ENCODE assay signal across 8 cellular contexts in genomic region chr3:71585126-71585525, GRCh38. TPM values are rescaled to one million over a fixed set of nuclear protein-coding genes. Genes with fewer than 3 reads are reported as not detected.
DNase-seq lines count a peak whose midpoint lies in the region; ATAC-seq, FAIRE-seq and TF ChIP-seq lines count a peak whose summit lies in the region.

No MANE protein-coding gene starts in this region.

- ATAC-seq in activated CD8-positive, alpha-beta T cell treated with anti-CD3 and anti-CD28 coated beads for 36 hours, result no peak
- ATAC-seq in omental fat pad (ENCODE audit: low FRiP score) (no peak), HG03159 (IDR thresholded peaks at IDR 0.05; ENCODE audit: unreplicated experiment) (no peak)

- H3K27me3 ChIP-seq in suprapubic skin, result no peaks in the 10 kb centered on the region

- H3K27ac ChIP-seq in suprapubic skin, result peak overlapping the region; percentile 98

- no peak for DNase-seq in activated CD4-positive, alpha-beta T cell treated with anti-CD3 and anti-CD28 coated beads, Interleukin-2, amount 10 ng/mL, durations not matched to agents 7 days and 5 days
- DNase-seq in activated CD4-positive, alpha-beta T cell treated with anti-CD3 and anti-CD28 coated beads for 1 hour, result no peak
- peak; percentile 17 for DNase-seq in activated CD8-positive, alpha-beta T cell treated with anti-CD3 and anti-CD28 coated beads for 36 hours
- DNase-seq in immature natural killer cell, result peak in 2 of 3 donors; percentile 5 to 10
- no peak for DNase-seq in suprapubic skin (ENCODE audit: low spot score in 2 of 2)
- DNase-seq in omental fat pad (ENCODE audit: low spot score), result no peak
- no peak for DNase-seq in frontal cortex (ENCODE audit: low spot score in 2 of 2)

- peaks cover 10% of the 10 kb centered on the region for H3K4me1 ChIP-seq in suprapubic skin

- no peak for FAIRE-seq in frontal cortex (lab: Jason Lieb, UNC)

- H3K36me3 ChIP-seq in suprapubic skin, result no peaks in the 10 kb centered on the region

- H3K27ac Mint-ChIP-seq in activated CD4-positive, alpha-beta T cell treated with anti-CD3 and anti-CD28 coated beads, Interleukin-2, amount 10 ng/mL, durations not matched to agents 7 days and 5 days, result peak overlapping the region; percentile 87
- H3K27ac Mint-ChIP-seq in activated CD8-positive, alpha-beta T cell treated with anti-CD3 and anti-CD28 coated beads for 36 hours, result peak overlapping the region; percentile 92
- H3K27ac Mint-ChIP-seq in immature natural killer cell, result peak overlapping the region; percentile 78 to 93 (median 92)

- POLR2A ChIA-PET in activated CD4-positive, alpha-beta T cell treated with anti-CD3 and anti-CD28 coated beads, Interleukin-2, amount 10 ng/mL, durations not matched to agents 7 days and 5 days (lab: Charles Lee), result no interaction called here
- POLR2A ChIA-PET in activated CD8-positive, alpha-beta T cell treated with anti-CD3 and anti-CD28 coated beads for 36 hours (lab: Charles Lee), result interaction anchor here (0.7 to 4.8 kb wide), 15 partner anchors 89 to 531 kb away, joined by 3 to 74 read pairs (median 6); no protein-coding TSS in a partner anchor

- H3K4me1 Mint-ChIP-seq in activated CD4-positive, alpha-beta T cell treated with anti-CD3 and anti-CD28 coated beads, Interleukin-2, amount 10 ng/mL, durations not matched to agents 7 days and 5 days, result peaks cover 34% of the 10 kb centered on the region
- peaks cover 54% of the 10 kb centered on the region for H3K4me1 Mint-ChIP-seq in activated CD8-positive, alpha-beta T cell treated with anti-CD3 and anti-CD28 coated beads for 36 hours (ENCODE audit: low read depth)
- peaks cover 29 to 45% of the 10 kb centered on the region in 2 donors for H3K4me1 Mint-ChIP-seq in immature natural killer cell

- peak overlapping the region; percentile 75 for H3K4me3 Mint-ChIP-seq in activated CD4-positive, alpha-beta T cell treated with anti-CD3 and anti-CD28 coated beads, Interleukin-2, amount 10 ng/mL, durations not matched to agents 7 days and 5 days
- H3K4me3 Mint-ChIP-seq in activated CD8-positive, alpha-beta T cell treated with anti-CD3 and anti-CD28 coated beads for 36 hours, result peak overlapping the region; percentile 84
- peak overlapping the region; percentile 94 to 97 (median 96) for H3K4me3 Mint-ChIP-seq in immature natural killer cell

- no peak for TF ChIP-seq POLR2A in suprapubic skin (IDR thresholded peaks at IDR 0.05)

- intact Hi-C loops in activated CD8-positive, alpha-beta T cell treated with anti-CD3 and anti-CD28 coated beads for 36 hours (cut with micrococcal nuclease), result loop anchor here (2.0 to 10.0 kb wide), 4 partner anchors 190 to 580 kb away; no protein-coding TSS in a partner anchor

- CTCF ChIA-PET in activated CD4-positive, alpha-beta T cell treated with anti-CD3 and anti-CD28 coated beads, Interleukin-2, amount 10 ng/mL, durations not matched to agents 7 days and 5 days (lab: Charles Lee), result interaction anchor here (0.7 to 1.6 kb wide), 6 partner anchors 13 to 1046 kb away, joined by 3 read pairs; no protein-coding TSS in a partner anchor
- CTCF ChIA-PET in activated CD8-positive, alpha-beta T cell treated with anti-CD3 and anti-CD28 coated beads for 36 hours (lab: Charles Lee), result interaction anchor here (0.6 to 2.4 kb wide), 27 partner anchors 9 to 1034 kb away, joined by 3 to 13 read pairs (median 3); no protein-coding TSS in a partner anchor

- peak overlapping the region; percentile 83 for H3K4me3 ChIP-seq in suprapubic skin

- H3K9me3 ChIP-seq in suprapubic skin, result no peaks in the 10 kb centered on the region

- H3K36me3 Mint-ChIP-seq in activated CD4-positive, alpha-beta T cell treated with anti-CD3 and anti-CD28 coated beads, Interleukin-2, amount 10 ng/mL, durations not matched to agents 7 days and 5 days (ENCODE audit: low read depth), result no peaks in the 10 kb centered on the region
- H3K36me3 Mint-ChIP-seq in activated CD8-positive, alpha-beta T cell treated with anti-CD3 and anti-CD28 coated beads for 36 hours (ENCODE audit: low read depth), result peaks cover 12% of the 10 kb centered on the region
- no peaks in the 10 kb centered on the region for H3K36me3 Mint-ChIP-seq in immature natural killer cell

- no peaks in the 10 kb centered on the region for H3K9me3 Mint-ChIP-seq in activated CD4-positive, alpha-beta T cell treated with anti-CD3 and anti-CD28 coated beads, Interleukin-2, amount 10 ng/mL, durations not matched to agents 7 days and 5 days
- H3K9me3 Mint-ChIP-seq in activated CD8-positive, alpha-beta T cell treated with anti-CD3 and anti-CD28 coated beads for 36 hours, result no peaks in the 10 kb centered on the region
- H3K9me3 Mint-ChIP-seq in immature natural killer cell, result no peaks in the 10 kb centered on the region

- no peak for TF ChIP-seq CTCF in activated CD8-positive, alpha-beta T cell treated with anti-CD3 and anti-CD28 coated beads for 36 hours (IDR thresholded peaks at IDR 0.05)
- TF ChIP-seq CTCF in suprapubic skin (IDR thresholded peaks at IDR 0.05) (no peak), omental fat pad (IDR thresholded peaks at IDR 0.05) (no peak)

- TF ChIP-seq EP300 in suprapubic skin (IDR thresholded peaks at IDR 0.05), result no peak

- peaks cover 13% of the 10 kb centered on the region for H3K27me3 Mint-ChIP-seq in activated CD4-positive, alpha-beta T cell treated with anti-CD3 and anti-CD28 coated beads, Interleukin-2, amount 10 ng/mL, durations not matched to agents 7 days and 5 days
- no peaks in the 10 kb centered on the region for H3K27me3 Mint-ChIP-seq in activated CD8-positive, alpha-beta T cell treated with anti-CD3 and anti-CD28 coated beads for 36 hours
- H3K27me3 Mint-ChIP-seq in immature natural killer cell (ENCODE audit: low read depth in 3 of 3), result peaks cover 14 to 23% (median 19%) of the 10 kb centered on the region in 3 donors

- whole genome bisulfite sequencing in suprapubic skin, result 50% methylated on average over 5 of the region's 5 CpGs

RNA-seq across cellular contexts. Expression of gene FOXP1, which starts 1.6 kb away (rescaled TPM):
- total RNA-seq in activated CD4-positive, alpha-beta T cell treated with anti-CD3 and anti-CD28 coated beads, Interleukin-2, amount 10 ng/mL, durations not matched to agents 7 days and 5 days, result 100 to 1,000 TPM; 116 to 131 TPM
- 100 to 1,000 TPM; 145 to 153 TPM for total RNA-seq in activated CD8-positive, alpha-beta T cell treated with anti-CD3 and anti-CD28 coated beads for 36 hours
- polyA plus RNA-seq in immature natural killer cell, result 100 to 1,000 TPM in 1 of 3 donors, 10 to 100 TPM in 2; 68.2 to 133 (median 84.0) TPM
- total RNA-seq in suprapubic skin (100 to 1,000 TPM in 1 of 4 donors, 10 to 100 TPM in 3; 49.8 to 157 (median 71.9) TPM), omental fat pad (100 to 1,000 TPM in 1 of 4 donors, 10 to 100 TPM in 3; 72.4 to 128 (median 76.7) TPM), frontal cortex (118 TPM)

Comparison
In these comparisons a context has a peak if more than half of its experiments do, and no peak if none do; other contexts are left out.
1. DNase-seq: peak in activated CD8-positive, alpha-beta T cell treated with anti-CD3 and anti-CD28 coated beads for 36 hours (single experiment) and immature natural killer cell (2 of 3); none in activated CD4-positive, alpha-beta T cell treated with anti-CD3 and anti-CD28 coated beads, Interleukin-2, amount 10 ng/mL, durations not matched to agents 7 days and 5 days (single experiment), activated CD4-positive, alpha-beta T cell treated with anti-CD3 and anti-CD28 coated beads for 1 hour (single experiment), suprapubic skin (0 of 2), omental fat pad (single experiment) and frontal cortex (0 of 2).
2. Peak in every context shown above with its lines, with median percentiles within 50 percentile points of each other: H3K27ac Mint-ChIP-seq and H3K4me3 Mint-ChIP-seq.